Comparison of ENCODE assay signal across 9 cellular contexts in the genomic region with DNA sequence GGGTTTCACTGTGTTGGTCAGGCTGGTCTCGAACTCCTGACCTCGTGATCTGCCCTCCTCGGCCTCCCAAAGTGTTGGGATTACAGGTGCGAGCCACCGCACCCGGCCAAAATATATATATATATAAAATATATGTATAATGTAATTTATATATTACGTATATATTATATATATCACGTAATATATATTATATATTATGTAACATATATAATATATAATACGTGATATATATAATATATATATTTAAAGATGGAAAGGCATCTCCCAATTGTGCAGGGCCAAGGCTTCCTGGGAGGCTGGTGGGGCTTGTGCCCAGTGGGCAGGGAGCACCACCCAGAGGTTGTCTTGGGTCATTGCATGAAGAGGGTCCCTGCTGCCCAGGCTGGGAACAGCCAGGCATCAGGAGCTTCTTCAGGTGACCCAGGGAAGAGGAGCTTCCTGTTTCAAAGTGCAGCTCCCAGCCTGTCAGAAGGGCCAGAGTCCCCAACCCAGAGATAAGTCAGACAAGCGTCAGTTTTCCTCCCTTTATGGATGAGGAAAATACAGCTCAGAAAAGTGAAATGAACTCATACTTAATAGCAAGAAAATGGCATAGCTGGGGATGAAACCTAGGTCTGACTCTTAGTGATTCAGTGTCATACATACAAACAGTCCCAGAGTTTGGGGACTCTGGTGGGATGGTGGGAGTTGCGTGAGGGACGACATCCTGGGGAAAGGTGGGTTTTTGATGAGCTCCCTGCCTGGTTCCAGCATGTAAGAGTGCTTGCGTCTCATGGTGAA.
DNase-seq lines count a peak whose midpoint lies in the region; TF ChIP-seq lines count a peak whose summit lies in the region.
"Had no signal": no experiment of that assay in that cellular context is flagged by ENCODE, and none has a peak within 500 bp of the region (broad histone marks: within the 10 kb centered on the region; RNA-seq: fewer than 3 reads in every experiment).

No MANE protein-coding gene starts in this region.

- no peak overlapping the region for H3K27ac Mint-ChIP-seq in T-helper 2 cell treated with Interferon-gamma antibody and Interleukin-4, amounts not matched to agents 5 μg/mL and 100 μg/mL, for 36 hours

- DNase-seq in NCI-H1417 (lab: John Stamatoyannopoulos, UW) = peak; percentile 11 to 68 (median 42)
- no peak for DNase-seq in NCI-H1417 treated with DMSO at 0.1 percent for 48 hours (lab: John Stamatoyannopoulos, UW)
- peak; percentile 69 to 73 for DNase-seq in NCI-H2081 (lab: John Stamatoyannopoulos, UW)
- DNase-seq in T-helper 2 cell treated with Interferon-gamma antibody and Interleukin-4, amounts not matched to agents 5 μg/mL and 100 μg/mL, for 36 hours (ENCODE audit: low spot score) = peak; percentile 32
- peak; percentile 48 for DNase-seq in astrocyte of the spinal cord (ENCODE audit: low read depth, low spot score)
- DNase-seq in iPS-NIHi7 (ENCODE audit: extremely low spot score) = peak; percentile 94
- peak in 3 of 4 experiments; percentile 20 to 46 (median 21) for DNase-seq in stimulated activated CD4-positive, alpha-beta T cell treated with anti-CD3 and anti-CD28 coated beads, Interleukin-1b, Interleukin-23, amount 100 ng/mL, for 24 hours (ENCODE audit: low read depth in 4 of 4, low spot score in 1 of 4)
- DNase-seq in OCI-M2 (lab: John Stamatoyannopoulos, UW; ENCODE audit: unreplicated experiment) = no peak

- H3K27me3 Mint-ChIP-seq in T-helper 2 cell treated with Interferon-gamma antibody and Interleukin-4, amounts not matched to agents 5 μg/mL and 100 μg/mL, for 36 hours (ENCODE audit: low read depth) = peaks cover 5% of the 10 kb centered on the region

- in situ Hi-C loops in astrocyte of the spinal cord (cut with HindIII; ENCODE audit: low sequenced_read_pairs) = no loop called here

- H3K4me3 Mint-ChIP-seq in T-helper 2 cell treated with Interferon-gamma antibody and Interleukin-4, amounts not matched to agents 5 μg/mL and 100 μg/mL, for 36 hours = no peak overlapping the region

- H3K4me3 ChIP-seq in astrocyte of the spinal cord (ENCODE audit: low read depth, low read length) = no peak overlapping the region
- H3K4me3 ChIP-seq: BLaER1 treated with 17β-estradiol and CSF1 and Interleukin-3, amounts not matched to agents 10 nM and 100 nM had no signal

- H3K36me3 Mint-ChIP-seq in T-helper 2 cell treated with Interferon-gamma antibody and Interleukin-4, amounts not matched to agents 5 μg/mL and 100 μg/mL, for 36 hours (ENCODE audit: low read depth) = peaks cover 25% of the 10 kb centered on the region

- peak; percentile 85 for TF ChIP-seq CTCF in astrocyte of the spinal cord (IDR thresholded peaks at IDR 0.05; ENCODE audit: low read depth, low read length)

- H3K4me1 Mint-ChIP-seq in T-helper 2 cell treated with Interferon-gamma antibody and Interleukin-4, amounts not matched to agents 5 μg/mL and 100 μg/mL, for 36 hours (ENCODE audit: low read depth) = peaks cover 7% of the 10 kb centered on the region

- no peaks in the 10 kb centered on the region for H3K9me3 Mint-ChIP-seq in T-helper 2 cell treated with Interferon-gamma antibody and Interleukin-4, amounts not matched to agents 5 μg/mL and 100 μg/mL, for 36 hours

Comparison
In these comparisons a context has a peak if more than half of its experiments do, and no peak if none do; other contexts are left out.
1. DNase-seq: peak in NCI-H1417 (3 of 3), NCI-H2081 (2 of 2), T-helper 2 cell treated with Interferon-gamma antibody and Interleukin-4, amounts not matched to agents 5 μg/mL and 100 μg/mL, for 36 hours (single experiment), astrocyte of the spinal cord (single experiment), iPS-NIHi7 (single experiment) and stimulated activated CD4-positive, alpha-beta T cell treated with anti-CD3 and anti-CD28 coated beads, Interleukin-1b, Interleukin-23, amount 100 ng/mL, for 24 hours (3 of 4); none in NCI-H1417 treated with DMSO at 0.1 percent for 48 hours (single experiment) and OCI-M2 (single experiment).